ENCODE assay signal across 1 cellular context in genomic region chr6:98764378-98764911, GRCh38.
TF ChIP-seq lines count a peak whose summit lies in the region.

No MANE protein-coding gene starts in this region.

TF ChIP-seq in HepG2, 621 proteins besides CTCF, POLR2A, EP300 and RAD21 (continued from another document):
- no peak for TF ChIP-seq ARID3A (IDR thresholded peaks at IDR 0.05; ENCODE audit: low read depth, low read length)
- TF ChIP-seq RELA (CRISPR knock-in tag; IDR thresholded peaks at IDR 0.05), result no peak
- TF ChIP-seq, protein P1, sequence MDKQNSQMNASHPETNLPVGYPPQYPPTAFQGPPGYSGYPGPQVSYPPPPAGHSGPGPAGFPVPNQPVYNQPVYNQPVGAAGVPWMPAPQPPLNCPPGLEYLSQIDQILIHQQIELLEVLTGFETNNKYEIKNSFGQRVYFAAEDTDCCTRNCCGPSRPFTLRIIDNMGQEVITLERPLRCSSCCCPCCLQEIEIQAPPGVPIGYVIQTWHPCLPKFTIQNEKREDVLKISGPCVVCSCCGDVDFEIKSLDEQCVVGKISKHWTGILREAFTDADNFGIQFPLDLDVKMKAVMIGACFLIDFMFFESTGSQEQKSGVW (CRISPR knock-in tag; IDR thresholded peaks at IDR 0.05; ENCODE audit: borderline replicate concordance), result no peak
- TF ChIP-seq HMG20B (CRISPR knock-in tag; conservative IDR thresholded peaks at IDR 0.05), result no peak
- no peak for TF ChIP-seq RORA (CRISPR knock-in tag; IDR thresholded peaks at IDR 0.05)
- TF ChIP-seq, protein P2, sequence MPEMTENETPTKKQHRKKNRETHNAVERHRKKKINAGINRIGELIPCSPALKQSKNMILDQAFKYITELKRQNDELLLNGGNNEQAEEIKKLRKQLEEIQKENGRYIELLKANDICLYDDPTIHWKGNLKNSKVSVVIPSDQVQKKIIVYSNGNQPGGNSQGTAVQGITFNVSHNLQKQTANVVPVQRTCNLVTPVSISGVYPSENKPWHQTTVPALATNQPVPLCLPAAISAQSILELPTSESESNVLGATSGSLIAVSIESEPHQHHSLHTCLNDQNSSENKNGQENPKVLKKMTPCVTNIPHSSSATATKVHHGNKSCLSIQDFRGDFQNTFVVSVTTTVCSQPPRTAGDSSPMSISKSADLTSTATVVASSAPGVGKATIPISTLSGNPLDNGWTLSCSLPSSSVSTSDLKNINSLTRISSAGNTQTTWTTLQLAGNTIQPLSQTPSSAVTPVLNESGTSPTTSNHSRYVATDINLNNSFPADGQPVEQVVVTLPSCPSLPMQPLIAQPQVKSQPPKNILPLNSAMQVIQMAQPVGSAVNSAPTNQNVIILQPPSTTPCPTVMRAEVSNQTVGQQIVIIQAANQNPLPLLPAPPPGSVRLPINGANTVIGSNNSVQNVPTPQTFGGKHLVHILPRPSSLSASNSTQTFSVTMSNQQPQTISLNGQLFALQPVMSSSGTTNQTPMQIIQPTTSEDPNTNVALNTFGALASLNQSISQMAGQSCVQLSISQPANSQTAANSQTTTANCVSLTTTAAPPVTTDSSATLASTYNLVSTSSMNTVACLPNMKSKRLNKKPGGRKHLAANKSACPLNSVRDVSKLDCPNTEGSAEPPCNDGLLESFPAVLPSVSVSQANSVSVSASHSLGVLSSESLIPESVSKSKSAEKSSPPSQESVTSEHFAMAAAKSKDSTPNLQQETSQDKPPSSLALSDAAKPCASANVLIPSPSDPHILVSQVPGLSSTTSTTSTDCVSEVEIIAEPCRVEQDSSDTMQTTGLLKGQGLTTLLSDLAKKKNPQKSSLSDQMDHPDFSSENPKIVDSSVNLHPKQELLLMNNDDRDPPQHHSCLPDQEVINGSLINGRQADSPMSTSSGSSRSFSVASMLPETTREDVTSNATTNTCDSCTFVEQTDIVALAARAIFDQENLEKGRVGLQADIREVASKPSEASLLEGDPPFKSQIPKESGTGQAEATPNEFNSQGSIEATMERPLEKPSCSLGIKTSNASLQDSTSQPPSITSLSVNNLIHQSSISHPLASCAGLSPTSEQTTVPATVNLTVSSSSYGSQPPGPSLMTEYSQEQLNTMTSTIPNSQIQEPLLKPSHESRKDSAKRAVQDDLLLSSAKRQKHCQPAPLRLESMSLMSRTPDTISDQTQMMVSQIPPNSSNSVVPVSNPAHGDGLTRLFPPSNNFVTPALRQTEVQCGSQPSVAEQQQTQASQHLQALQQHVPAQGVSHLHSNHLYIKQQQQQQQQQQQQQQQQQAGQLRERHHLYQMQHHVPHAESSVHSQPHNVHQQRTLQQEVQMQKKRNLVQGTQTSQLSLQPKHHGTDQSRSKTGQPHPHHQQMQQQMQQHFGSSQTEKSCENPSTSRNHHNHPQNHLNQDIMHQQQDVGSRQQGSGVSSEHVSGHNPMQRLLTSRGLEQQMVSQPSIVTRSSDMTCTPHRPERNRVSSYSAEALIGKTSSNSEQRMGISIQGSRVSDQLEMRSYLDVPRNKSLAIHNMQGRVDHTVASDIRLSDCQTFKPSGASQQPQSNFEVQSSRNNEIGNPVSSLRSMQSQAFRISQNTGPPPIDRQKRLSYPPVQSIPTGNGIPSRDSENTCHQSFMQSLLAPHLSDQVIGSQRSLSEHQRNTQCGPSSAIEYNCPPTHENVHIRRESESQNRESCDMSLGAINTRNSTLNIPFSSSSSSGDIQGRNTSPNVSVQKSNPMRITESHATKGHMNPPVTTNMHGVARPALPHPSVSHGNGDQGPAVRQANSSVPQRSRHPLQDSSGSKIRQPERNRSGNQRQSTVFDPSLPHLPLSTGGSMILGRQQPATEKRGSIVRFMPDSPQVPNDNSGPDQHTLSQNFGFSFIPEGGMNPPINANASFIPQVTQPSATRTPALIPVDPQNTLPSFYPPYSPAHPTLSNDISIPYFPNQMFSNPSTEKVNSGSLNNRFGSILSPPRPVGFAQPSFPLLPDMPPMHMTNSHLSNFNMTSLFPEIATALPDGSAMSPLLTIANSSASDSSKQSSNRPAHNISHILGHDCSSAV (CRISPR knock-in tag; IDR thresholded peaks at IDR 0.05; ENCODE audit: borderline replicate concordance), result no peak
- no peak for TF ChIP-seq NFAT5 (CRISPR knock-in tag; IDR thresholded peaks at IDR 0.05)
TF ChIP-seq in HepG2: peak in this region for 0.
